ENCODE assay signal across 8 cellular contexts in genomic region chr10:132452216-132452650, GRCh38. TPM values are rescaled to one million over a fixed set of nuclear protein-coding genes. Genes with fewer than 3 reads are reported as not detected.
DNase-seq lines count a peak whose midpoint lies in the region; ATAC-seq, FAIRE-seq and TF ChIP-seq lines count a peak whose summit lies in the region.

No MANE protein-coding gene starts in this region.

- peaks cover 29% of the 10 kb centered on the region for H3K4me1 ChIP-seq in CD4-positive, CD25-positive, alpha-beta regulatory T cell (ENCODE audit: control insufficient read depth, insufficient read depth, low read length, poor library complexity, severe bottlenecking)
- H3K4me1 ChIP-seq in colonic mucosa (peaks cover 31% of the 10 kb centered on the region), pancreas (peaks cover 24 to 28% (median 25%) of the 10 kb centered on the region in 3 donors)

- WGBS in pancreas, 2 donors = 82 to 84% methylated on average over 14 of the region's 14 CpGs

- H3K9ac ChIP-seq in colonic mucosa (ENCODE audit: low read depth in 2 of 2, low read length in 2 of 2) = peak overlapping the region; percentile 58 to 79

- H3K9me3 ChIP-seq in CD4-positive, CD25-positive, alpha-beta regulatory T cell (ENCODE audit: control insufficient read depth in 2 of 2, low read length in 2 of 2) = no peaks in the 10 kb centered on the region
- H3K9me3 ChIP-seq in colonic mucosa (no peaks in the 10 kb centered on the region), pancreas (no peaks in the 10 kb centered on the region)

- no peak for FAIRE-seq in pancreas (lab: Jason Lieb, UNC)

- no peaks in the 10 kb centered on the region for H3K36me3 ChIP-seq in CD4-positive, CD25-positive, alpha-beta regulatory T cell (ENCODE audit: control insufficient read depth, insufficient read depth, low read length)
- no peaks in the 10 kb centered on the region for H3K36me3 ChIP-seq in colonic mucosa
- H3K36me3 ChIP-seq in pancreas = no peaks in the 10 kb centered on the region

- H3K27me3 ChIP-seq in CD4-positive, CD25-positive, alpha-beta regulatory T cell (ENCODE audit: control insufficient read depth, insufficient read depth, low read length) = no peaks in the 10 kb centered on the region
- H3K27me3 ChIP-seq in colonic mucosa (no peaks in the 10 kb centered on the region), pancreas (no peaks in the 10 kb centered on the region)

- H3K4me3 ChIP-seq in CD4-positive, CD25-positive, alpha-beta regulatory T cell (ENCODE audit: low read depth, low read length) = no peak overlapping the region
- H3K4me3 ChIP-seq in NB4 (ENCODE audit: low read depth, low read length) = no peak overlapping the region
- no peak overlapping the region for H3K4me3 ChIP-seq in colonic mucosa
- no peak overlapping the region for H3K4me3 ChIP-seq in pancreas

- H3K27ac ChIP-seq in CD4-positive, CD25-positive, alpha-beta regulatory T cell (ENCODE audit: insufficient read depth, low read length, poor library complexity, severe bottlenecking) = peak overlapping the region; percentile 89
- H3K27ac ChIP-seq in colonic mucosa (peak overlapping the region; percentile 16), pancreas (peak overlapping the region in 3 of 4 donors; percentile 25 to 51 (median 31))

- peaks cover 0 to 30% (median 7%) of the 10 kb centered on the region in 4 donors for H3K4me1 Mint-ChIP-seq in CD4-positive, CD25-positive, alpha-beta regulatory T cell

- no peaks in the 10 kb centered on the region for H3K9me3 Mint-ChIP-seq in CD4-positive, CD25-positive, alpha-beta regulatory T cell

- H3K27me3 Mint-ChIP-seq in CD4-positive, CD25-positive, alpha-beta regulatory T cell = peaks cover 4% of the 10 kb centered on the region

- TF ChIP-seq POLR2A in NB4 (IDR thresholded peaks at IDR 0.05; ENCODE audit: extremely low read depth, insufficient read length) = no peak

- DNase-seq in CD4-positive, CD25-positive, alpha-beta regulatory T cell = peak in 1 of 3 donors; percentile 28
- DNase-seq in NB4 (ENCODE audit: low read depth) = peak; percentile 54
- no peak for DNase-seq in colonic mucosa
- peak in 4 of 6 donors; percentile 24 to 84 (median 63) for DNase-seq in pancreas
- no peak for DNase-seq in NOMO-1 (lab: John Stamatoyannopoulos, UW; ENCODE audit: unreplicated experiment in 2 of 2)
- DNase-seq in HuH-7 (ENCODE audit: low spot score) = no peak
- DNase-seq in DMS153 treated with DMSO at 0.1 percent for 48 hours (lab: John Stamatoyannopoulos, UW; ENCODE audit: unreplicated experiment) = no peak
- no peak for DNase-seq in NCI-H82 treated with DMSO at 0.1 percent for 48 hours (lab: John Stamatoyannopoulos, UW; ENCODE audit: unreplicated experiment)

- intact Hi-C loops in colonic mucosa (cut with DNase I) = loop anchor here (2.0 kb wide), 1 partner anchor 65 kb away; no protein-coding TSS in a partner anchor
- intact Hi-C loops in pancreas (cut with DNase I) = loop anchor here (5.0 to 10.0 kb wide), 3 partner anchors 60 to 183 kb away; no protein-coding TSS in a partner anchor

- ATAC-seq in CD4-positive, CD25-positive, alpha-beta regulatory T cell (ENCODE audit: low read depth in 2 of 2) = no peak
- ATAC-seq in pancreas = peak in 3 of 4 donors; percentile 2 to 7 (median 5)

- no peak overlapping the region for H3K4me3 Mint-ChIP-seq in CD4-positive, CD25-positive, alpha-beta regulatory T cell

- H3K36me3 Mint-ChIP-seq in CD4-positive, CD25-positive, alpha-beta regulatory T cell = no peaks in the 10 kb centered on the region

- TF ChIP-seq CTCF in NB4 (IDR thresholded peaks at IDR 0.05; ENCODE audit: low read depth, low read length) (peak; percentile 41), colonic mucosa (IDR thresholded peaks at IDR 0.05) (peak; percentile 13), pancreas (IDR thresholded peaks at IDR 0.05) (no peak)

- peak overlapping the region; percentile 9 to 88 (median 87) for H3K27ac Mint-ChIP-seq in CD4-positive, CD25-positive, alpha-beta regulatory T cell

RNA-seq across cellular contexts. Expression of gene PWWP2B, which starts 55.2 kb away (rescaled TPM):
- total RNA-seq in CD4-positive, CD25-positive, alpha-beta regulatory T cell = 10.9 TPM
- 1 to 10 TPM in 1 of 4 donors, under 1 TPM in 3; 0.56 to 1.4 (median 0.87) TPM for polyA plus RNA-seq in CD4-positive, CD25-positive, alpha-beta regulatory T cell
- total RNA-seq in colonic mucosa (10 to 100 TPM; 33.8 to 61.0 TPM), pancreas (10 to 100 TPM; 17.8 to 44.1 (median 25.9) TPM)
- 10 to 100 TPM; 23.5 to 25.2 TPM for polyA plus RNA-seq in pancreas

Comparison
In these comparisons a context has a peak if more than half of its experiments do, and no peak if none do; other contexts are left out.
1. ATAC-seq: peak in pancreas (3 of 4); none in CD4-positive, CD25-positive, alpha-beta regulatory T cell (0 of 2).
2. DNase-seq: peak in NB4 (single experiment) and pancreas (4 of 6); none in colonic mucosa (single experiment), NOMO-1 (0 of 2), HuH-7 (single experiment), DMS153 treated with DMSO at 0.1 percent for 48 hours (single experiment) and NCI-H82 treated with DMSO at 0.1 percent for 48 hours (single experiment).
3. H3K27ac ChIP-seq: peak in every context shown above with its lines; median percentile 89 in CD4-positive, CD25-positive, alpha-beta regulatory T cell; 31 in pancreas; 16 in colonic mucosa.
4. CTCF ChIP-seq: peak in NB4 (single experiment) and colonic mucosa (single experiment); none in pancreas (0 of 4).